ENCODE assay signal across 10 cellular contexts in genomic region chr7:155257482-155258232, GRCh38. TPM values are rescaled to one million over a fixed set of nuclear protein-coding genes. Genes with fewer than 3 reads are reported as not detected.
DNase-seq lines count a peak whose midpoint lies in the region; ATAC-seq, FAIRE-seq and TF ChIP-seq lines count a peak whose summit lies in the region.
"Had no signal": no experiment of that assay in that cellular context is flagged by ENCODE, and none has a peak within 500 bp of the region (broad histone marks: within the 10 kb centered on the region; RNA-seq: fewer than 3 reads in every experiment).

No MANE protein-coding gene starts in this region.

- intact Hi-C loops in mucosa of descending colon (cut with DNase I, micrococcal nuclease): no loop called here

- TF ChIP-seq CTCF in mucosa of descending colon (IDR thresholded peaks at IDR 0.05): no peak
- TF ChIP-seq CTCF in GM10266 (IDR thresholded peaks at IDR 0.05; ENCODE audit: control insufficient read depth, insufficient read depth, low read depth, missing control alignments): no peak

- FAIRE-seq in urothelium cell line (lab: Jason Lieb, UNC): no peak
- FAIRE-seq: A204.1, colon had no signal

- H3K27ac ChIP-seq in esophagus (ENCODE audit: low read depth in 2 of 2, low read length in 1 of 2): peak overlapping the region; percentile 39 to 57

- TF ChIP-seq POLR2A in erythroblast (IDR thresholded peaks at IDR 0.05; ENCODE audit: low read length): no peak

- 28 to 36% methylated on average over 30 of the region's 30 CpGs for WGBS in esophagus, 2 donors

- no peak overlapping the region for H3K4me3 ChIP-seq in esophagus (ENCODE audit: low read depth in 1 of 2, low read length in 2 of 2)
- no peak overlapping the region for H3K4me3 ChIP-seq in mucosa of descending colon

- H3K27me3 ChIP-seq in esophagus (ENCODE audit: control insufficient read depth in 1 of 2, insufficient read depth in 2 of 2, low read length in 2 of 2): no peaks in the 10 kb centered on the region

- H3K36me3 ChIP-seq in esophagus (ENCODE audit: control insufficient read depth in 2 of 2, insufficient read depth in 2 of 2, low read length in 1 of 2) (no peaks in the 10 kb centered on the region), mucosa of descending colon (ENCODE audit: low read depth) (no peaks in the 10 kb centered on the region)

- H3K9me3 ChIP-seq in esophagus (ENCODE audit: control insufficient read depth in 2 of 2, insufficient read depth in 1 of 2, low read depth in 1 of 2, low read length in 1 of 2) (no peaks in the 10 kb centered on the region), mucosa of descending colon (no peaks in the 10 kb centered on the region)

- peak; percentile 53 for ATAC-seq in mucosa of descending colon

- peak; percentile 22 for DNase-seq in NCI-H1092 treated with DMSO at 0.1 percent for 48 hours (lab: John Stamatoyannopoulos, UW)
- no peak for DNase-seq in NCI-H1092 (lab: John Stamatoyannopoulos, UW)
- DNase-seq in mucosa of descending colon: peak; percentile 28 to 63 (median 42)
- peak; percentile 41 for DNase-seq in urothelium cell line (ENCODE audit: low spot score)
- DNase-seq in GM10266 (ENCODE audit: extremely low spot score): no peak
- no peak for DNase-seq in erythroblast (lab: John Stamatoyannopoulos, UW)
- DNase-seq in SKM-1 (lab: John Stamatoyannopoulos, UW; ENCODE audit: unreplicated experiment): no peak

- H3K4me1 ChIP-seq in esophagus (ENCODE audit: control insufficient read depth in 2 of 2, insufficient read depth in 2 of 2, low read length in 1 of 2) (peaks cover 6 to 9% of the 10 kb centered on the region in 2 donors), mucosa of descending colon (ENCODE audit: low read depth) (no peaks in the 10 kb centered on the region)

RNA-seq across cellular contexts. Expression of gene INSIG1, which starts 40.0 kb away (rescaled TPM):
- 10 to 100 TPM; 17.7 to 40.3 TPM for polyA plus RNA-seq in esophagus
- total RNA-seq in mucosa of descending colon: 10 to 100 TPM; 40.1 to 85.1 (median 83.2) TPM

Comparison
In these comparisons a context has a peak if more than half of its experiments do, and no peak if none do; other contexts are left out.
1. DNase-seq: peak in NCI-H1092 treated with DMSO at 0.1 percent for 48 hours (single experiment), mucosa of descending colon (3 of 3) and urothelium cell line (single experiment); none in NCI-H1092 (single experiment), GM10266 (single experiment), erythroblast (0 of 2) and SKM-1 (single experiment).